1 cellular context compared by ENCODE assay signal in the genomic region with DNA sequence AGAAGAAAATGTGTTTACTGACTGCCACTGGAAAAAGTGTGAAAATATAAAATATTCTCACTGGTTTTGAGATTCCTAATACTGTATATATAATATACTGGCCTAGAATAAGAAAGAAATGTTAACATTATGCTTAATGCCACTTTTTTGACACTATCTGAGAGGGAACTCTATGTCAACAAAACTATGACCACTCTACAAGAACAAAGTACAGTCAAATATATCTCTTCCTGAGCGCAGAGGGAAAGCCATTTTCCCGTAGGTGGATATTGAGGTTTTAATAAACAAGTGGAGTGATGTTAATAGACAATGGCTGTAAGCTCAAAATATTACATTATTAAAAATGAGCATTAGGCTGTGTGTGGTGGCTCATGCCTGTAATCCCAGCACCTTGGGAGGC.
TF ChIP-seq lines count a peak whose summit lies in the region.

No MANE protein-coding gene starts in this region.

TF ChIP-seq in HepG2, 621 proteins besides CTCF, POLR2A, EP300 and RAD21 (continued from another document and continues in another):
- TF ChIP-seq, protein P1, sequence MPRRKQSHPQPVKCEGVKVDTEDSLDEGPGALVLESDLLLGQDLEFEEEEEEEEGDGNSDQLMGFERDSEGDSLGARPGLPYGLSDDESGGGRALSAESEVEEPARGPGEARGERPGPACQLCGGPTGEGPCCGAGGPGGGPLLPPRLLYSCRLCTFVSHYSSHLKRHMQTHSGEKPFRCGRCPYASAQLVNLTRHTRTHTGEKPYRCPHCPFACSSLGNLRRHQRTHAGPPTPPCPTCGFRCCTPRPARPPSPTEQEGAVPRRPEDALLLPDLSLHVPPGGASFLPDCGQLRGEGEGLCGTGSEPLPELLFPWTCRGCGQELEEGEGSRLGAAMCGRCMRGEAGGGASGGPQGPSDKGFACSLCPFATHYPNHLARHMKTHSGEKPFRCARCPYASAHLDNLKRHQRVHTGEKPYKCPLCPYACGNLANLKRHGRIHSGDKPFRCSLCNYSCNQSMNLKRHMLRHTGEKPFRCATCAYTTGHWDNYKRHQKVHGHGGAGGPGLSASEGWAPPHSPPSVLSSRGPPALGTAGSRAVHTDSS (CRISPR knock-in tag; conservative IDR thresholded peaks at IDR 0.05): no peak
- TF ChIP-seq PCBP2 (optimal IDR thresholded peaks at IDR 0.05; ENCODE audit: low read depth, low read length, poor library complexity, severe bottlenecking) (no peak), SMAD9 (CRISPR knock-in tag; IDR thresholded peaks at IDR 0.05) (no peak), ZIK1 (CRISPR knock-in tag; IDR thresholded peaks at IDR 0.05; ENCODE audit: borderline replicate concordance, low read depth) (no peak), ZNF350 (CRISPR knock-in tag; IDR thresholded peaks at IDR 0.05; ENCODE audit: borderline replicate concordance, low read depth) (no peak), TGIF2 (CRISPR knock-in tag; IDR thresholded peaks at IDR 0.05) (no peak), TRIM24 (CRISPR knock-in tag; IDR thresholded peaks at IDR 0.05) (no peak), TOPORS (CRISPR knock-in tag; IDR thresholded peaks at IDR 0.05) (no peak), SIN3B (IDR thresholded peaks at IDR 0.05; ENCODE audit: low read length) (no peak), CREB1 (IDR thresholded peaks at IDR 0.05) (no peak), CREB1 (CRISPR knock-in tag; IDR thresholded peaks at IDR 0.05) (no peak), PITX1 (CRISPR knock-in tag; IDR thresholded peaks at IDR 0.05) (no peak), ELF4 (CRISPR knock-in tag; IDR thresholded peaks at IDR 0.05; ENCODE audit: borderline replicate concordance) (no peak), CENPX (CRISPR knock-in tag; IDR thresholded peaks at IDR 0.05) (no peak), SP1 (IDR thresholded peaks at IDR 0.05) (no peak), SP1 (CRISPR knock-in tag; IDR thresholded peaks at IDR 0.05) (no peak), GABPA (IDR thresholded peaks at IDR 0.05; ENCODE audit: low read depth, low read length) (no peak), GABPA (CRISPR knock-in tag; IDR thresholded peaks at IDR 0.05; ENCODE audit: low read depth) (no peak), HNF4A (CRISPR knock-in tag; IDR thresholded peaks at IDR 0.05) (peak; percentile 59), ZNF619 (CRISPR knock-in tag; IDR thresholded peaks at IDR 0.05) (no peak), HHEX (CRISPR knock-in tag; IDR thresholded peaks at IDR 0.05) (no peak), ZSCAN31 (CRISPR knock-in tag; IDR thresholded peaks at IDR 0.05; ENCODE audit: low read depth) (no peak), ZNF460 (CRISPR knock-in tag; IDR thresholded peaks at IDR 0.05; ENCODE audit: borderline replicate concordance) (no peak), TAF1 (CRISPR knock-in tag; IDR thresholded peaks at IDR 0.05) (no peak), ZNF737 (CRISPR knock-in tag; IDR thresholded peaks at IDR 0.05; ENCODE audit: borderline replicate concordance) (no peak), CBFB (CRISPR knock-in tag; IDR thresholded peaks at IDR 0.05) (no peak), HMGA1 (CRISPR knock-in tag; conservative IDR thresholded peaks at IDR 0.05) (no peak), ZNF547 (CRISPR knock-in tag; IDR thresholded peaks at IDR 0.05) (no peak), SOX5 (CRISPR knock-in tag; IDR thresholded peaks at IDR 0.05; ENCODE audit: borderline replicate concordance) (0 out of 2 replicates have a peak, but pooled peaks have one; percentile 12), YY1 (IDR thresholded peaks at IDR 0.05; ENCODE audit: insufficient read depth, insufficient replicate concordance, low read depth, low read length) (no peak), SRF (IDR thresholded peaks at IDR 0.05; ENCODE audit: low read depth, low read length) (no peak), SMC3 (IDR thresholded peaks at IDR 0.05; ENCODE audit: low read length) (no peak), ZNF335 (CRISPR knock-in tag; IDR thresholded peaks at IDR 0.05) (no peak), ESRRA (CRISPR knock-in tag; IDR thresholded peaks at IDR 0.05; ENCODE audit: low read depth) (no peak), ZNF577 (CRISPR knock-in tag; IDR thresholded peaks at IDR 0.05; ENCODE audit: borderline replicate concordance, low read depth) (no peak), ZNF703 (CRISPR knock-in tag; IDR thresholded peaks at IDR 0.05; ENCODE audit: borderline replicate concordance) (no peak), LCORL (IDR thresholded peaks at IDR 0.05) (no peak), LCORL (CRISPR knock-in tag; IDR thresholded peaks at IDR 0.05) (peak; percentile 64; the same call in 1 of the 2 replicates), SMAD1 (CRISPR knock-in tag; IDR thresholded peaks at IDR 0.05; ENCODE audit: borderline replicate concordance, low read depth) (no peak), ZNF101 (CRISPR knock-in tag; IDR thresholded peaks at IDR 0.05; ENCODE audit: borderline replicate concordance, low read depth) (no peak), CEBPG (CRISPR knock-in tag; IDR thresholded peaks at IDR 0.05) (0 out of 2 replicates have a peak, but pooled peaks have one; percentile 6)
- TF ChIP-seq, protein P2, sequence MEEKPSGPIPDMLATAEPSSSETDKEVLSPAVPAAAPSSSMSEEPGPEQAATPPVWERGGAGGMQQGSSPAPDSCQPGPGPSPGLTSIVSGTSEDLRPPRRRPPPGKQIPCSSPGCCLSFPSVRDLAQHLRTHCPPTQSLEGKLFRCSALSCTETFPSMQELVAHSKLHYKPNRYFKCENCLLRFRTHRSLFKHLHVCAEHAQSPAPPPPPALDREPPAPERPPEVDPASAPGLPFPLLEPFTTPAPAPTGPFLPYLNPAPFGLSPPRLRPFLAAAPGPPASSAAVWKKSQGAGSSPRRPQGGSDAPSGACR (CRISPR knock-in tag; IDR thresholded peaks at IDR 0.05): 0 out of 2 replicates have a peak, but pooled peaks have one; percentile 49
- TF ChIP-seq, protein P3, sequence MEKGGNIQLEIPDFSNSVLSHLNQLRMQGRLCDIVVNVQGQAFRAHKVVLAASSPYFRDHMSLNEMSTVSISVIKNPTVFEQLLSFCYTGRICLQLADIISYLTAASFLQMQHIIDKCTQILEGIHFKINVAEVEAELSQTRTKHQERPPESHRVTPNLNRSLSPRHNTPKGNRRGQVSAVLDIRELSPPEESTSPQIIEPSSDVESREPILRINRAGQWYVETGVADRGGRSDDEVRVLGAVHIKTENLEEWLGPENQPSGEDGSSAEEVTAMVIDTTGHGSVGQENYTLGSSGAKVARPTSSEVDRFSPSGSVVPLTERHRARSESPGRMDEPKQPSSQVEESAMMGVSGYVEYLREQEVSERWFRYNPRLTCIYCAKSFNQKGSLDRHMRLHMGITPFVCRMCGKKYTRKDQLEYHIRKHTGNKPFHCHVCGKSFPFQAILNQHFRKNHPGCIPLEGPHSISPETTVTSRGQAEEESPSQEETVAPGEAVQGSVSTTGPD (CRISPR knock-in tag; IDR thresholded peaks at IDR 0.05): no peak
- TF ChIP-seq, protein P4, sequence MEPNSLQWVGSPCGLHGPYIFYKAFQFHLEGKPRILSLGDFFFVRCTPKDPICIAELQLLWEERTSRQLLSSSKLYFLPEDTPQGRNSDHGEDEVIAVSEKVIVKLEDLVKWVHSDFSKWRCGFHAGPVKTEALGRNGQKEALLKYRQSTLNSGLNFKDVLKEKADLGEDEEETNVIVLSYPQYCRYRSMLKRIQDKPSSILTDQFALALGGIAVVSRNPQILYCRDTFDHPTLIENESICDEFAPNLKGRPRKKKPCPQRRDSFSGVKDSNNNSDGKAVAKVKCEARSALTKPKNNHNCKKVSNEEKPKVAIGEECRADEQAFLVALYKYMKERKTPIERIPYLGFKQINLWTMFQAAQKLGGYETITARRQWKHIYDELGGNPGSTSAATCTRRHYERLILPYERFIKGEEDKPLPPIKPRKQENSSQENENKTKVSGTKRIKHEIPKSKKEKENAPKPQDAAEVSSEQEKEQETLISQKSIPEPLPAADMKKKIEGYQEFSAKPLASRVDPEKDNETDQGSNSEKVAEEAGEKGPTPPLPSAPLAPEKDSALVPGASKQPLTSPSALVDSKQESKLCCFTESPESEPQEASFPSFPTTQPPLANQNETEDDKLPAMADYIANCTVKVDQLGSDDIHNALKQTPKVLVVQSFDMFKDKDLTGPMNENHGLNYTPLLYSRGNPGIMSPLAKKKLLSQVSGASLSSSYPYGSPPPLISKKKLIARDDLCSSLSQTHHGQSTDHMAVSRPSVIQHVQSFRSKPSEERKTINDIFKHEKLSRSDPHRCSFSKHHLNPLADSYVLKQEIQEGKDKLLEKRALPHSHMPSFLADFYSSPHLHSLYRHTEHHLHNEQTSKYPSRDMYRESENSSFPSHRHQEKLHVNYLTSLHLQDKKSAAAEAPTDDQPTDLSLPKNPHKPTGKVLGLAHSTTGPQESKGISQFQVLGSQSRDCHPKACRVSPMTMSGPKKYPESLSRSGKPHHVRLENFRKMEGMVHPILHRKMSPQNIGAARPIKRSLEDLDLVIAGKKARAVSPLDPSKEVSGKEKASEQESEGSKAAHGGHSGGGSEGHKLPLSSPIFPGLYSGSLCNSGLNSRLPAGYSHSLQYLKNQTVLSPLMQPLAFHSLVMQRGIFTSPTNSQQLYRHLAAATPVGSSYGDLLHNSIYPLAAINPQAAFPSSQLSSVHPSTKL (CRISPR knock-in tag; IDR thresholded peaks at IDR 0.05): peak; percentile 61
- TF ChIP-seq, protein P5, sequence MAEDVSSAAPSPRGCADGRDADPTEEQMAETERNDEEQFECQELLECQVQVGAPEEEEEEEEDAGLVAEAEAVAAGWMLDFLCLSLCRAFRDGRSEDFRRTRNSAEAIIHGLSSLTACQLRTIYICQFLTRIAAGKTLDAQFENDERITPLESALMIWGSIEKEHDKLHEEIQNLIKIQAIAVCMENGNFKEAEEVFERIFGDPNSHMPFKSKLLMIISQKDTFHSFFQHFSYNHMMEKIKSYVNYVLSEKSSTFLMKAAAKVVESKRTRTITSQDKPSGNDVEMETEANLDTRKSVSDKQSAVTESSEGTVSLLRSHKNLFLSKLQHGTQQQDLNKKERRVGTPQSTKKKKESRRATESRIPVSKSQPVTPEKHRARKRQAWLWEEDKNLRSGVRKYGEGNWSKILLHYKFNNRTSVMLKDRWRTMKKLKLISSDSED (CRISPR knock-in tag; IDR thresholded peaks at IDR 0.05): no peak
- TF ChIP-seq, protein P6, sequence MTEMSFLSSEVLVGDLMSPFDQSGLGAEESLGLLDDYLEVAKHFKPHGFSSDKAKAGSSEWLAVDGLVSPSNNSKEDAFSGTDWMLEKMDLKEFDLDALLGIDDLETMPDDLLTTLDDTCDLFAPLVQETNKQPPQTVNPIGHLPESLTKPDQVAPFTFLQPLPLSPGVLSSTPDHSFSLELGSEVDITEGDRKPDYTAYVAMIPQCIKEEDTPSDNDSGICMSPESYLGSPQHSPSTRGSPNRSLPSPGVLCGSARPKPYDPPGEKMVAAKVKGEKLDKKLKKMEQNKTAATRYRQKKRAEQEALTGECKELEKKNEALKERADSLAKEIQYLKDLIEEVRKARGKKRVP (CRISPR knock-in tag; IDR thresholded peaks at IDR 0.05): no peak
- TF ChIP-seq, protein P7, sequence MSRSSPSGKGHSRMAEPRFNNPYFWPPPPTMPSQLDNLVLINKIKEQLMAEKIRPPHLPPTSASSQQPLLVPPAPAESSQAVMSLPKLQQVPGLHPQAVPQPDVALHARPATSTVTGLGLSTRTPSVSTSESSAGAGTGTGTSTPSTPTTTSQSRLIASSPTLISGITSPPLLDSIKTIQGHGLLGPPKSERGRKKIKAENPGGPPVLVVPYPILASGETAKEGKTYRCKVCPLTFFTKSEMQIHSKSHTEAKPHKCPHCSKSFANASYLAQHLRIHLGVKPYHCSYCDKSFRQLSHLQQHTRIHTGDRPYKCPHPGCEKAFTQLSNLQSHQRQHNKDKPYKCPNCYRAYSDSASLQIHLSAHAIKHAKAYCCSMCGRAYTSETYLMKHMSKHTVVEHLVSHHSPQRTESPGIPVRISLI (CRISPR knock-in tag; IDR thresholded peaks at IDR 0.05; ENCODE audit: borderline replicate concordance): no peak
- TF ChIP-seq, protein P8, sequence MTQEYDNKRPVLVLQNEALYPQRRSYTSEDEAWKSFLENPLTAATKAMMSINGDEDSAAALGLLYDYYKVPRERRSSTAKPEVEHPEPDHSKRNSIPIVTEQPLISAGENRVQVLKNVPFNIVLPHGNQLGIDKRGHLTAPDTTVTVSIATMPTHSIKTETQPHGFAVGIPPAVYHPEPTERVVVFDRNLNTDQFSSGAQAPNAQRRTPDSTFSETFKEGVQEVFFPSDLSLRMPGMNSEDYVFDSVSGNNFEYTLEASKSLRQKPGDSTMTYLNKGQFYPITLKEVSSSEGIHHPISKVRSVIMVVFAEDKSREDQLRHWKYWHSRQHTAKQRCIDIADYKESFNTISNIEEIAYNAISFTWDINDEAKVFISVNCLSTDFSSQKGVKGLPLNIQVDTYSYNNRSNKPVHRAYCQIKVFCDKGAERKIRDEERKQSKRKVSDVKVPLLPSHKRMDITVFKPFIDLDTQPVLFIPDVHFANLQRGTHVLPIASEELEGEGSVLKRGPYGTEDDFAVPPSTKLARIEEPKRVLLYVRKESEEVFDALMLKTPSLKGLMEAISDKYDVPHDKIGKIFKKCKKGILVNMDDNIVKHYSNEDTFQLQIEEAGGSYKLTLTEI (CRISPR knock-in tag; conservative IDR thresholded peaks at IDR 0.05): no peak
- TF ChIP-seq, protein P9, sequence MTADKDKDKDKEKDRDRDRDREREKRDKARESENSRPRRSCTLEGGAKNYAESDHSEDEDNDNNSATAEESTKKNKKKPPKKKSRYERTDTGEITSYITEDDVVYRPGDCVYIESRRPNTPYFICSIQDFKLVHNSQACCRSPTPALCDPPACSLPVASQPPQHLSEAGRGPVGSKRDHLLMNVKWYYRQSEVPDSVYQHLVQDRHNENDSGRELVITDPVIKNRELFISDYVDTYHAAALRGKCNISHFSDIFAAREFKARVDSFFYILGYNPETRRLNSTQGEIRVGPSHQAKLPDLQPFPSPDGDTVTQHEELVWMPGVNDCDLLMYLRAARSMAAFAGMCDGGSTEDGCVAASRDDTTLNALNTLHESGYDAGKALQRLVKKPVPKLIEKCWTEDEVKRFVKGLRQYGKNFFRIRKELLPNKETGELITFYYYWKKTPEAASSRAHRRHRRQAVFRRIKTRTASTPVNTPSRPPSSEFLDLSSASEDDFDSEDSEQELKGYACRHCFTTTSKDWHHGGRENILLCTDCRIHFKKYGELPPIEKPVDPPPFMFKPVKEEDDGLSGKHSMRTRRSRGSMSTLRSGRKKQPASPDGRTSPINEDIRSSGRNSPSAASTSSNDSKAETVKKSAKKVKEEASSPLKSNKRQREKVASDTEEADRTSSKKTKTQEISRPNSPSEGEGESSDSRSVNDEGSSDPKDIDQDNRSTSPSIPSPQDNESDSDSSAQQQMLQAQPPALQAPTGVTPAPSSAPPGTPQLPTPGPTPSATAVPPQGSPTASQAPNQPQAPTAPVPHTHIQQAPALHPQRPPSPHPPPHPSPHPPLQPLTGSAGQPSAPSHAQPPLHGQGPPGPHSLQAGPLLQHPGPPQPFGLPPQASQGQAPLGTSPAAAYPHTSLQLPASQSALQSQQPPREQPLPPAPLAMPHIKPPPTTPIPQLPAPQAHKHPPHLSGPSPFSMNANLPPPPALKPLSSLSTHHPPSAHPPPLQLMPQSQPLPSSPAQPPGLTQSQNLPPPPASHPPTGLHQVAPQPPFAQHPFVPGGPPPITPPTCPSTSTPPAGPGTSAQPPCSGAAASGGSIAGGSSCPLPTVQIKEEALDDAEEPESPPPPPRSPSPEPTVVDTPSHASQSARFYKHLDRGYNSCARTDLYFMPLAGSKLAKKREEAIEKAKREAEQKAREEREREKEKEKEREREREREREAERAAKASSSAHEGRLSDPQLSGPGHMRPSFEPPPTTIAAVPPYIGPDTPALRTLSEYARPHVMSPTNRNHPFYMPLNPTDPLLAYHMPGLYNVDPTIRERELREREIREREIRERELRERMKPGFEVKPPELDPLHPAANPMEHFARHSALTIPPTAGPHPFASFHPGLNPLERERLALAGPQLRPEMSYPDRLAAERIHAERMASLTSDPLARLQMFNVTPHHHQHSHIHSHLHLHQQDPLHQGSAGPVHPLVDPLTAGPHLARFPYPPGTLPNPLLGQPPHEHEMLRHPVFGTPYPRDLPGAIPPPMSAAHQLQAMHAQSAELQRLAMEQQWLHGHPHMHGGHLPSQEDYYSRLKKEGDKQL (CRISPR knock-in tag; IDR thresholded peaks at IDR 0.05; ENCODE audit: low read depth): no peak
